27 cellular contexts compared by ENCODE assay signal in the genomic region with DNA sequence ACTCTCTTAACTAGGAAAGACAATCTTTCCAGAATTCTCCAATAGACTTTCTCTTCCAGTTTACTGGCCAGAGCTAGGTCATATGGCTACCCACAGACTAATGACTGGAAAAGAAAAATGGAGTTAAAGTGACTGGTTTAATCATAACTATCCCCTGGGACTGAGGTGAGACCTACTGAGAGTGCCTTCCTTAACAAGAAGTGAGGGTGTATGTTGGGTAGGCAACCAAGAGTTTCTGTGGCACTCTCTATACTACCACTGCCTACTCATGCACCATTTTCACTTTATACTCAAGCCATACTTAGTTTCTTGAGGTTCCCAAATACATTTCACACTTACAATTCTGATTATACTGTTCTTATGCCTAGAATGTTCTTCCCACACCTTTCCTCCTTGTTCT.
"Had no signal": no experiment of that assay in that cellular context is flagged by ENCODE, and none has a peak within 500 bp of the region (broad histone marks: within the 10 kb centered on the region; RNA-seq: fewer than 3 reads in every experiment).

No MANE protein-coding gene starts in this region.

- H3K27ac Mint-ChIP-seq: activated CD4-positive, alpha-beta T cell treated with anti-CD3 and anti-CD28 coated beads, Interleukin-2, amount 10 ng/mL, durations not matched to agents 24 days and 14 days; activated CD8-positive, alpha-beta T cell treated with anti-CD3 and anti-CD28 coated beads for 36 hours; T-helper 2 cell treated with Interferon-gamma antibody and Interleukin-4, amounts not matched to agents 5 μg/mL and 100 μg/mL, for 36 hours had no signal

- H3K4me2 ChIP-seq: KMS-11 had no signal

- H3K9me3 ChIP-seq: adrenal gland, body of pancreas, breast epithelium, SJCRH30 had no signal

- H3K27me3 ChIP-seq: adrenal gland, body of pancreas, breast epithelium, SJCRH30 had no signal

- H3K4me3 ChIP-seq: adrenal gland, body of pancreas, breast epithelium, SJCRH30, SK-N-MC had no signal

- H3K9me3 Mint-ChIP-seq: activated CD8-positive, alpha-beta T cell treated with anti-CD3 and anti-CD28 coated beads for 36 hours; T-helper 2 cell treated with Interferon-gamma antibody and Interleukin-4, amounts not matched to agents 5 μg/mL and 100 μg/mL, for 36 hours had no signal

- H3K27ac ChIP-seq: adrenal gland, body of pancreas, breast epithelium, KMS-11, SJCRH30, SK-N-MC had no signal

- H3K27me3 Mint-ChIP-seq: activated CD4-positive, alpha-beta T cell treated with anti-CD3 and anti-CD28 coated beads, Interleukin-2, amount 10 ng/mL, durations not matched to agents 24 days and 14 days; activated CD8-positive, alpha-beta T cell treated with anti-CD3 and anti-CD28 coated beads for 36 hours had no signal

- H3K36me3 ChIP-seq: breast epithelium had no signal

- DNase-seq: activated CD4-positive, alpha-beta T cell treated with anti-CD3 and anti-CD28 coated beads, Interleukin-2, amount 10 ng/mL, durations not matched to agents 24 days and 14 days; activated CD4-positive, alpha-beta T cell treated with anti-CD3 and anti-CD28 coated beads, Interleukin-2, amount 50 U/mL, for 4 hours; activated CD8-positive, alpha-beta T cell treated with anti-CD3 and anti-CD28 coated beads for 36 hours; activated effector memory CD4-positive, alpha-beta T cell treated with anti-CD3 and anti-CD28 coated beads, Interleukin-2, amount 50 U/mL, for 16 hours; activated naive CD4-positive, alpha-beta T cell; activated T-cell treated with anti-CD3 and anti-CD28 coated beads, Interleukin-2, amount 50 U/mL, for 48 hours; adrenal gland; body of pancreas; NCI-H1092 treated with DMSO at 0.1 percent for 48 hours; NCI-H1417; NCI-H146; NCI-H187; NCI-H2029 treated with DMSO at 0.1 percent for 48 hours; NCI-H2107; NCI-H2171; NCI-H2227 treated with DMSO at 0.1 percent for 48 hours; NCI-H446; NCI-H524; NCI-H69; NCI-H82; SHP77; SJCRH30 had no signal

- H3K4me3 Mint-ChIP-seq: activated CD4-positive, alpha-beta T cell treated with anti-CD3 and anti-CD28 coated beads, Interleukin-2, amount 10 ng/mL, durations not matched to agents 24 days and 14 days; activated CD8-positive, alpha-beta T cell treated with anti-CD3 and anti-CD28 coated beads for 36 hours; T-helper 2 cell treated with Interferon-gamma antibody and Interleukin-4, amounts not matched to agents 5 μg/mL and 100 μg/mL, for 36 hours had no signal

- H3K4me1 ChIP-seq: adrenal gland, breast epithelium, SJCRH30 had no signal

- ATAC-seq: activated CD8-positive, alpha-beta T cell treated with anti-CD3 and anti-CD28 coated beads for 36 hours; body of pancreas; Panc1 had no signal

- H3K9ac ChIP-seq: KMS-11 had no signal
